ENCODE assay signal across 10 cellular contexts in the genomic region with DNA sequence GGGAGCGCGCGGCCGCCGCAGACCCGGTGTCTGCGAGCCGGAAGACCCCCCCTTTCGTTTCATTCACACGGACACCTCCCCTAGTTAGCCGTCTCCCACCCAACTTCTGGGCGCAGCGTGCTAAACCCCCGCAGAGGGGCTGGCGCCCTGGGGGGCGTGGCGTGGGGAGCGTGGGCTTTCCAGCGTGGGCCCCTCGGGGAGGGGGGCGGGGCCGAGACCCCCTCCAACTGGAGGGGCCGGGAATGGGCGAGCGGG. TPM values are rescaled to one million over a fixed set of nuclear protein-coding genes. Genes with fewer than 3 reads are reported as not detected.
DNase-seq lines count a peak whose midpoint lies in the region; ATAC-seq, FAIRE-seq and TF ChIP-seq lines count a peak whose summit lies in the region.
"Had no signal": no experiment of that assay in that cellular context is flagged by ENCODE, and none has a peak within 500 bp of the region (broad histone marks: within the 10 kb centered on the region; RNA-seq: fewer than 3 reads in every experiment).

No MANE protein-coding gene starts in this region.

- H3K4me1 Mint-ChIP-seq in nephron = peaks cover 12% of the 10 kb centered on the region

- H3K27ac Mint-ChIP-seq in nephron = no peak overlapping the region

- no peaks in the 10 kb centered on the region for H3K4me1 ChIP-seq in BE2C
- no peaks in the 10 kb centered on the region for H3K4me1 ChIP-seq in ectodermal cell (ENCODE audit: control insufficient read depth, insufficient read depth, low read length)

- H3K27me3 ChIP-seq in BE2C (peaks cover 58% of the 10 kb centered on the region), ectodermal cell (ENCODE audit: control insufficient read depth, insufficient read depth, low read length, poor library complexity, severe bottlenecking) (peaks cover 57% of the 10 kb centered on the region)

- peak overlapping the region; percentile 56 for H3K4me3 ChIP-seq in BE2C (ENCODE audit: low read depth, low read length)
- peak overlapping the region; percentile 44 for H3K4me3 ChIP-seq in Jurkat, Clone E6-1 (ENCODE audit: low read length)
- peak overlapping the region; percentile 68 for H3K4me3 ChIP-seq in ectodermal cell (ENCODE audit: insufficient read depth, low read depth, low read length)

- ATAC-seq in HG03025 (IDR thresholded peaks at IDR 0.05; ENCODE audit: low FRiP score, unreplicated experiment) = no peak

- no peaks in the 10 kb centered on the region for H3K9me3 ChIP-seq in BE2C
- H3K9me3 ChIP-seq in ectodermal cell (ENCODE audit: control insufficient read depth, low read length) = no peaks in the 10 kb centered on the region

- H3K27me3 Mint-ChIP-seq in nephron (ENCODE audit: low read depth) = peaks cover 68% of the 10 kb centered on the region

- peak overlapping the region; percentile 73 to 76 (median 75) for H3K4me3 Mint-ChIP-seq in nephron

- H3K9me3 Mint-ChIP-seq in nephron = no peaks in the 10 kb centered on the region

- DNase-seq in BE2C = no peak
- DNase-seq in Jurkat, Clone E6-1 (ENCODE audit: low read depth, low spot score) = no peak
- DNase-seq in RCC 7860 (ENCODE audit: low spot score) = no peak
- no peak for DNase-seq in NCI-H748 (lab: John Stamatoyannopoulos, UW; ENCODE audit: unreplicated experiment)
- DNase-seq in central memory CD4-positive, alpha-beta T cell = no peak
- DNase-seq: amniotic stem cell, NCI-H1092 had no signal

- no peak for FAIRE-seq in RCC 7860 (lab: Jason Lieb, UNC)

- WGBS in ectodermal cell, 2 experiments = 0% methylated on average over 25 of the region's 25 CpGs

- H3K36me3 ChIP-seq in BE2C (no peaks in the 10 kb centered on the region), ectodermal cell (ENCODE audit: control insufficient read depth, insufficient read depth, low read length) (no peaks in the 10 kb centered on the region)

- no peak for TF ChIP-seq CTCF in BE2C (IDR thresholded peaks at IDR 0.05; ENCODE audit: low read depth, low read length)
- TF ChIP-seq CTCF in nephron (IDR thresholded peaks at IDR 0.05; ENCODE audit: unreplicated experiment in 3 of 3) = no peak

- H3K27ac ChIP-seq in ectodermal cell (ENCODE audit: insufficient read depth, low read depth, low read length, poor library complexity, severe bottlenecking) = no peak overlapping the region

- H3K36me3 Mint-ChIP-seq in nephron (ENCODE audit: low read depth) = no peaks in the 10 kb centered on the region

RNA-seq across cellular contexts. Expression of gene FHDC1, which starts 1.1 kb away (rescaled TPM):
- 0.22 TPM for polyA plus RNA-seq in BE2C (2012; ENCODE audit: insufficient read depth, insufficient read length, low read depth)
- 0.53 TPM for polyA plus RNA-seq in Jurkat, Clone E6-1 (2012; ENCODE audit: insufficient read depth, insufficient read length)
- 6.6 TPM for polyA plus RNA-seq in ectodermal cell (2013, experiment 1 of 4)
- 7.7 TPM for polyA plus RNA-seq in ectodermal cell (2013, experiment 2 of 4)
- 4.6 TPM for polyA plus RNA-seq in ectodermal cell (2013, experiment 3 of 4)
- polyA plus RNA-seq in ectodermal cell (2013, experiment 4 of 4) = 4.3 TPM
